12 cellular contexts compared by ENCODE assay signal in genomic region chr1:12464627-12465056, GRCh38.
DNase-seq lines count a peak whose midpoint lies in the region; TF ChIP-seq lines count a peak whose summit lies in the region.
"Had no signal": no experiment of that assay in that cellular context is flagged by ENCODE, and none has a peak within 500 bp of the region (broad histone marks: within the 10 kb centered on the region; RNA-seq: fewer than 3 reads in every experiment).

No MANE protein-coding gene starts in this region.

- H2AFZ ChIP-seq in PC-9 (no peak overlapping the region), fibroblast of lung (ENCODE audit: low read length) (no peak overlapping the region)

- H3K36me3 ChIP-seq in PC-9 (ENCODE audit: low read depth) (no peaks in the 10 kb centered on the region), fibroblast of lung (ENCODE audit: control insufficient read depth, insufficient read depth, low read length) (peaks cover 1% of the 10 kb centered on the region)

- H3K9me3 Mint-ChIP-seq in nephron progenitor cell, result peaks cover 3% of the 10 kb centered on the region
- H3K9me3 Mint-ChIP-seq: central memory CD8-positive, alpha-beta T cell had no signal

- H3K4me2 ChIP-seq in PC-9, result no peak overlapping the region
- peak overlapping the region; percentile 66 for H3K4me2 ChIP-seq in fibroblast of lung (ENCODE audit: extremely low read depth, insufficient read depth, low read length)

- H4K20me1 ChIP-seq in PC-9 (ENCODE audit: insufficient read depth), result no peaks in the 10 kb centered on the region
- no peaks in the 10 kb centered on the region for H4K20me1 ChIP-seq in fibroblast of lung (ENCODE audit: control insufficient read depth, extremely low read depth, insufficient read depth, low read length)

- H3K4me1 Mint-ChIP-seq in nephron progenitor cell, result peaks cover 56% of the 10 kb centered on the region

- BruUV-seq in PC-9 (replicated peaks; lab: Mats Ljungman, UMichigan), result no TSS peak

- H3K4me1 ChIP-seq in PC-9 (replicated peaks; ENCODE audit: insufficient read depth) (peaks cover 25% of the 10 kb centered on the region), fibroblast of lung (ENCODE audit: control insufficient read depth, extremely low read depth, insufficient read depth, low read length) (peaks cover 13% of the 10 kb centered on the region)

- H3K27ac Mint-ChIP-seq in nephron progenitor cell, result peak overlapping the region; percentile 83

- H3K79me2 ChIP-seq in PC-9 (ENCODE audit: low read depth), result no peaks in the 10 kb centered on the region
- no peaks in the 10 kb centered on the region for H3K79me2 ChIP-seq in fibroblast of lung (ENCODE audit: control insufficient read depth, insufficient read depth, low read length)

- H3K9me2 ChIP-seq in PC-9 (ENCODE audit: insufficient read depth), result no peaks in the 10 kb centered on the region

- no peaks in the 10 kb centered on the region for H3K9me3 ChIP-seq in PC-9 (ENCODE audit: insufficient read depth, low read depth)
- H3K9me3 ChIP-seq in fibroblast of lung (ENCODE audit: control insufficient read depth, insufficient read depth, low read depth, low read length), result no peaks in the 10 kb centered on the region

- peak overlapping the region; percentile 23 for H3K4me3 Mint-ChIP-seq in nephron progenitor cell
- H3K4me3 Mint-ChIP-seq: central memory CD8-positive, alpha-beta T cell had no signal

- H3K4me3 ChIP-seq in PC-9 (no peak overlapping the region), fibroblast of lung (replicated peaks in 1 of 4; ENCODE audit: control extremely low read depth in 1 of 4, insufficient read depth in 1 of 4, low read depth in 3 of 4, low read length in 4 of 4) (peak overlapping the region in 1 of 4 experiments; percentile 13)

- intact Hi-C loops in PC-9 (cut with micrococcal nuclease; ENCODE audit: unreplicated experiment), result no loop called here

- H3K36me3 Mint-ChIP-seq in nephron progenitor cell (ENCODE audit: low read depth), result peaks cover 35% of the 10 kb centered on the region

- CTCF ChIA-PET in PC-9 (lab: Charles Lee), result no interaction called here

- H3K27me3 ChIP-seq in PC-9 (ENCODE audit: insufficient read depth, low read depth) (no peaks in the 10 kb centered on the region), fibroblast of lung (ENCODE audit: control insufficient read depth, insufficient read depth, low read length) (no peaks in the 10 kb centered on the region)

- H3K27me3 Mint-ChIP-seq in nephron progenitor cell (ENCODE audit: low read depth, poor library complexity), result peaks cover 5% of the 10 kb centered on the region
- H3K27me3 Mint-ChIP-seq: central memory CD8-positive, alpha-beta T cell had no signal

- POLR2A ChIA-PET in PC-9 (lab: Charles Lee; ENCODE audit: unreplicated experiment), result interaction anchor here (0.9 kb wide), 1 partner anchor 13 kb away, joined by 11 read pairs; no protein-coding TSS in a partner anchor

- TF ChIP-seq CTCF in PC-9 (conservative IDR thresholded peaks at IDR 0.05), result no peak
- TF ChIP-seq CTCF in fibroblast of lung (conservative IDR thresholded peaks at IDR 0.05 in 1 of 2, IDR thresholded peaks at IDR 0.05 in 1 of 2; ENCODE audit: low read depth in 1 of 2, low read length in 2 of 2), result no peak
- TF ChIP-seq CTCF in nephron progenitor cell (IDR thresholded peaks at IDR 0.05), result no peak

- no peak overlapping the region for H3K27ac ChIP-seq in PC-9
- H3K27ac ChIP-seq in fibroblast of lung (ENCODE audit: insufficient read depth, low read length), result peak overlapping the region; percentile 46

- DNase-seq in AG08395 (ENCODE audit: low spot score) (peak; percentile 86), PC-9 (peak; percentile 37 to 55), fibroblast of lung (ENCODE audit: low read depth in 2 of 2) (peak; percentile 97 to 99), nephron progenitor cell (no peak), dermis blood vessel endothelial cell (no peak), HuH-7 (ENCODE audit: low spot score) (no peak), NCI-H2227 treated with DMSO at 0.1 percent for 48 hours (lab: John Stamatoyannopoulos, UW) (no peak), NCI-H1092 treated with DMSO at 0.1 percent for 48 hours (lab: John Stamatoyannopoulos, UW) (no peak)
- DNase-seq: hypothalamus, NCI-H1436 treated with DMSO at 0.1 percent for 48 hours, nucleus accumbens had no signal

- H3F3A ChIP-seq in PC-9 (ENCODE audit: insufficient read depth, low read depth), result no peaks in the 10 kb centered on the region

- H3K9ac ChIP-seq in fibroblast of lung (ENCODE audit: insufficient read depth, low read length), result no peak overlapping the region

Comparison
In these comparisons a context has a peak if more than half of its experiments do, and no peak if none do; other contexts are left out.
1. DNase-seq: peak in AG08395 (single experiment), PC-9 (2 of 2) and fibroblast of lung (2 of 2); none in nephron progenitor cell (single experiment), dermis blood vessel endothelial cell (single experiment), HuH-7 (single experiment), NCI-H2227 treated with DMSO at 0.1 percent for 48 hours (single experiment) and NCI-H1092 treated with DMSO at 0.1 percent for 48 hours (single experiment).